ENCODE assay signal across 13 cellular contexts in genomic region chr14:99572173-99572999, GRCh38. TPM values are rescaled to one million over a fixed set of nuclear protein-coding genes. Genes with fewer than 3 reads are reported as not detected.
DNase-seq lines count a peak whose midpoint lies in the region; ATAC-seq, FAIRE-seq and TF ChIP-seq lines count a peak whose summit lies in the region.
"Had no signal": no experiment of that assay in that cellular context is flagged by ENCODE, and none has a peak within 500 bp of the region (broad histone marks: within the 10 kb centered on the region; RNA-seq: fewer than 3 reads in every experiment).

No MANE protein-coding gene starts in this region.

- no peak for TF ChIP-seq RAD21 in HepG2 (CRISPR knock-in tag; IDR thresholded peaks at IDR 0.05)

- BruUV-seq in HepG2 (replicated peaks; lab: Mats Ljungman, UMichigan): no TSS peak

- H4K20me1 ChIP-seq in HepG2 (ENCODE audit: insufficient read depth, low read length): peaks cover 32% of the 10 kb centered on the region

- no peaks in the 10 kb centered on the region for H3K36me3 ChIP-seq in RWPE2 (ENCODE audit: low read depth)
- H3K36me3 ChIP-seq in HepG2 (replicated peaks in 1 of 2; ENCODE audit: control insufficient read depth in 1 of 2, insufficient read depth in 2 of 2, low read length in 2 of 2): no peaks in the 10 kb centered on the region; a peak in 1 of 5 replicates
- H3K36me3 ChIP-seq in suprapubic skin: no peaks in the 10 kb centered on the region
- H3K36me3 ChIP-seq: HAP-1 had no signal

- no peak overlapping the region; the same call in 1 of the 2 replicates for H3K4me2 ChIP-seq in HepG2 (ENCODE audit: low read depth, low read length)

- TF ChIP-seq CTCF in RWPE2 (IDR thresholded peaks at IDR 0.05; ENCODE audit: poor library complexity, severe bottlenecking) (no peak), HepG2 (CRISPR knock-in tag; IDR thresholded peaks at IDR 0.05) (no peak), suprapubic skin (IDR thresholded peaks at IDR 0.05) (no peak)

- WGBS in HepG2 (ENCODE audit: low lambda C conversion rate): 78% methylated on average over 13 of the region's 18 CpGs
- 84% methylated on average over 15 of the region's 18 CpGs for WGBS in suprapubic skin

- CTCF ChIA-PET in HepG2 (lab: Yijun Ruan, JAX; ENCODE audit: low intra/inter-chr PET ratio, low total read pairs): no interaction called here

- intact Hi-C loops in HepG2 (cut with micrococcal nuclease; ENCODE audit: unreplicated experiment): no loop called here

- DNase-seq in NCI-H1417 (lab: John Stamatoyannopoulos, UW) (peak; percentile 14 to 79 (median 46)), NCI-H1417 treated with DMSO at 0.1 percent for 48 hours (lab: John Stamatoyannopoulos, UW) (no peak), RWPE2 (ENCODE audit: low spot score) (no peak), HepG2 (ENCODE audit: low spot score) (no peak), suprapubic skin (ENCODE audit: low spot score in 2 of 2) (no peak), RPMI8226 (no peak), germinal center (ENCODE audit: low spot score) (no peak)
- DNase-seq: 8988T; activated CD4-positive, alpha-beta memory T cell treated with anti-CD3 and anti-CD28 coated beads, Interleukin-2, amount 10 ng/mL, durations not matched to agents 7 days and 5 days; GDM1 had no signal

- POLR2A ChIA-PET in HepG2 (lab: Yijun Ruan, JAX): interaction anchor here (1.6 to 3.7 kb wide), 3 partner anchors 17 to 30 kb away, joined by 5 to 21 read pairs (median 16); no protein-coding TSS in a partner anchor

- no peak for FAIRE-seq in HepG2 (lab: Jason Lieb, UNC)
- FAIRE-seq: endothelial cell of umbilical vein had no signal

- no peak overlapping the region for H3K9ac ChIP-seq in HepG2 (ENCODE audit: insufficient read depth, low read depth, low read length)

- in situ Hi-C loops in HepG2 (cut with HindIII; ENCODE audit: extremely low pct_ligation_motif_present, low pct_unique_long_range_greater_than_20kb): no loop called here

- peaks cover 95% of the 10 kb centered on the region for H3K79me2 ChIP-seq in HepG2 (ENCODE audit: insufficient read depth, low read length)

- H3K9me3 ChIP-seq in RWPE2 (ENCODE audit: severe bottlenecking): no peaks in the 10 kb centered on the region
- H3K9me3 ChIP-seq in HepG2 (ENCODE audit: low read length): no peaks in the 10 kb centered on the region
- no peaks in the 10 kb centered on the region for H3K9me3 ChIP-seq in suprapubic skin
- H3K9me3 ChIP-seq: HAP-1 had no signal

- TF ChIP-seq POLR2A in HepG2 (IDR thresholded peaks at IDR 0.05; ENCODE audit: insufficient read depth in 1 of 2, low read depth in 2 of 2, low read length in 2 of 2) (no peak), suprapubic skin (IDR thresholded peaks at IDR 0.05) (no peak)

- ATAC-seq in RWPE2 (ENCODE audit: low read depth) (no peak), HepG2 (no peak), GM21360 (IDR thresholded peaks at IDR 0.05; ENCODE audit: unreplicated experiment) (no peak)

- H3K4me3 ChIP-seq in RWPE2 (ENCODE audit: severe bottlenecking) (no peak overlapping the region), HepG2 (replicated peaks in 1 of 3; ENCODE audit: insufficient read depth in 1 of 3, low read depth in 2 of 3, low read length in 3 of 3) (no peak overlapping the region), suprapubic skin (no peak overlapping the region)
- H3K4me3 ChIP-seq: HAP-1 had no signal

- H3K27me3 ChIP-seq in RWPE2 (ENCODE audit: insufficient read depth, poor library complexity, severe bottlenecking) (no peaks in the 10 kb centered on the region), HepG2 (ENCODE audit: control insufficient read depth in 1 of 2, insufficient read depth in 2 of 2, low read length in 2 of 2) (no peaks in the 10 kb centered on the region; a peak in 1 of 5 replicates), suprapubic skin (no peaks in the 10 kb centered on the region)

- peaks cover 75% of the 10 kb centered on the region for H3K4me1 ChIP-seq in RWPE2 (ENCODE audit: insufficient read depth, poor library complexity, severe bottlenecking)
- H3K4me1 ChIP-seq in HepG2 (ENCODE audit: insufficient read depth, low read length): peaks cover 98% of the 10 kb centered on the region
- H3K4me1 ChIP-seq in suprapubic skin: peaks cover 55% of the 10 kb centered on the region

- H2AFZ ChIP-seq in HepG2 (ENCODE audit: low read length): no peak overlapping the region

- TF ChIP-seq EP300 in HepG2 (IDR thresholded peaks at IDR 0.05; ENCODE audit: low read depth in 2 of 2, low read length in 2 of 2) (no peak), HepG2 (CRISPR knock-in tag; IDR thresholded peaks at IDR 0.05; ENCODE audit: borderline replicate concordance) (no peak), suprapubic skin (IDR thresholded peaks at IDR 0.05) (no peak)

- H3K27ac ChIP-seq in RWPE2 (ENCODE audit: poor library complexity, severe bottlenecking): peak overlapping the region; percentile 95
- peak overlapping the region; percentile 6 for H3K27ac ChIP-seq in HepG2 (ENCODE audit: extremely low read length, insufficient read depth, low read length)
- H3K27ac ChIP-seq in suprapubic skin: peak overlapping the region; percentile 40

TF ChIP-seq in HepG2, 621 proteins besides CTCF, POLR2A, EP300 and RAD21:
- TF ChIP-seq TFAP4 (IDR thresholded peaks at IDR 0.05; ENCODE audit: borderline replicate concordance, low read depth) (peak; percentile 71; the same call in 1 of the 2 replicates), ZBTB44 (CRISPR knock-in tag; IDR thresholded peaks at IDR 0.05) (no peak)

RNA-seq across cellular contexts. Expression of gene CCDC85C, which starts 31.6 kb away (rescaled TPM):
- 43.8 and 47.6 TPM in 2 replicates for total RNA-seq in HepG2 (2016; rRNA removed; fragmentation: Illumina TruSeq; extraction: Trizol)
- total RNA-seq in HepG2 (2016; cell fraction: cytosol; rRNA removed; fragmentation: Illumina TruSeq; extraction: Trizol; ENCODE audit: low read depth): 4.3 and 4.6 TPM in 2 replicates
- total RNA-seq in HepG2 (2016; cell fraction: insoluble cytoplasmic fraction; rRNA removed; fragmentation: Illumina TruSeq; extraction: Trizol): 33.8 and 47.0 TPM in 2 replicates
- 30.8 and 30.9 TPM in 2 replicates for total RNA-seq in HepG2 (2016; cell fraction: membrane; rRNA removed; fragmentation: Illumina TruSeq; extraction: Trizol)
- 23.1 and 29.3 TPM in 2 replicates for total RNA-seq in HepG2 (2016; cell fraction: nucleus; rRNA removed; fragmentation: Illumina TruSeq; extraction: Trizol)
- polyA plus RNA-seq in HepG2 (2011; rRNA removed): 18.8 and 30.3 TPM in 2 replicates
- polyA plus RNA-seq in HepG2 (2011; cell fraction: cytosol; rRNA removed): 21.2 and 24.0 TPM in 2 replicates
- polyA plus RNA-seq in HepG2 (2011; cell fraction: nucleus; rRNA removed): 30.3 and 32.6 TPM in 2 replicates
- 41.6 and 57.3 TPM in 2 replicates for polyA plus RNA-seq in HepG2 (2012)
- polyA plus RNA-seq in HepG2 (2016; cell fraction: cytosol; fragmentation: Illumina TruSeq; extraction: Trizol; ENCODE audit: low read depth): 4.1 and 4.6 TPM in 2 replicates
- polyA plus RNA-seq in HepG2 (2016; cell fraction: insoluble cytoplasmic fraction; fragmentation: Illumina TruSeq; extraction: Trizol; ENCODE audit: low read depth): 36.1 and 43.0 TPM in 2 replicates
- 18.9 and 20.2 TPM in 2 replicates for polyA plus RNA-seq in HepG2 (2016; cell fraction: membrane; fragmentation: Illumina TruSeq; extraction: Trizol; ENCODE audit: low read depth)
- 40.1 and 40.7 TPM in 2 replicates for polyA plus RNA-seq in HepG2 (2016; cell fraction: nucleus; fragmentation: Illumina TruSeq; extraction: Trizol; ENCODE audit: insufficient read depth, low read depth)
- polyA minus RNA-seq in HepG2 (2011; rRNA and poly(A)+ RNA removed; ENCODE audit: low replicate concordance): 44.2 and 114 TPM in 2 replicates
- polyA minus RNA-seq in HepG2 (2011; cell fraction: cytosol; rRNA and poly(A)+ RNA removed): 33.8 and 37.6 TPM in 2 replicates
- 11.8 and 12.0 TPM in 2 replicates for polyA minus RNA-seq in HepG2 (2011; cell fraction: nucleus; rRNA and poly(A)+ RNA removed)
- total RNA-seq in suprapubic skin: 10 to 100 TPM; 18.8 to 53.2 (median 48.0) TPM

Comparison
In these comparisons a context has a peak if more than half of its experiments do, and no peak if none do; other contexts are left out.
1. DNase-seq: peak in NCI-H1417 (3 of 3); none in NCI-H1417 treated with DMSO at 0.1 percent for 48 hours (single experiment), RWPE2 (single experiment), HepG2 (single experiment), suprapubic skin (0 of 2), RPMI8226 (single experiment) and germinal center (single experiment).
2. H3K27ac ChIP-seq: peak in every context shown above with its lines; median percentile 95 in RWPE2; 40 in suprapubic skin; 6 in HepG2.